Comparison of ENCODE assay signal across 8 cellular contexts in the genomic region with DNA sequence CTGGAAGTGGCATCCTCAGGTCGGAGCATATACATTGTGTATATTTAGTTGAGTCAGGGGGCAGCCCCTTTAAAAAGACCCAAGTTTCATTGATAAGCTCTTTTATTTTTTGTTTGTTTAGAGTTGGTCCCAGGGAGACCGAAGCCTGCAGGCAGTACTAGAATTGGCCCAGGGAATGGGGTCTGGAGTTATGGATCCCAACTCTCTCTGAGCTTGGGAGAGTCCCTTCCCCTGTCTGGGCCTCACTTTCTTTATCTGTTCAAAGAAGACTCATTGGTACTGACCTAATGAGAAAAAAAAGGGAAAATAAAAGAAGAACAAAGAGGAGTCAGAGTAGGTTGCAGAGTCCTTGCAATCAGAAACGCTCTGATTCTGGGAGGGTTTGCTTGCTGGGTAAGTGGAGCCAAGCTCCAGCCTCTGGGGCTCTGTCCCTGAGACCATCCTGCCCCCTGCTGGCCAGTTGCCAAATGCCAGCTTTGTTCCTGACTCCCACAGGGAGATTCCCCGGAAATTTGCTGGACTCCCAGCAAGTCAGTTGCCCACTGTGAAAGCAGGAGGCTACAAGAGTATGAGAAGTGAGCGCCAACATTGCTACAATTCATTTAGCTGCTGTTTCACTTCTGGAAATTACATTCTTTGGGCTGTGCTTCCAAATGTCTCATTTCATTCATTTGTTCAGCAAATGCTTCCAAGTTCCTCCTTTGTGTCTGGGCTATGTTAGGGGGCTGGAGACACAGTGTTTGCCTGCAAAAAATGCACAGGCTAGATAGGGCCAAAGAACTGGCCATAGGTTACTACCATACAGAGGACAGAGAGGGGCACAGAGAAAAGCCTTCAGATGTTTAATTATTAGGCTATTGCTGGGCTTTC.
DNase-seq lines count a peak whose midpoint lies in the region; ATAC-seq and TF ChIP-seq lines count a peak whose summit lies in the region.

No MANE protein-coding gene starts in this region.

- no peaks in the 10 kb centered on the region for H3K9me3 Mint-ChIP-seq in nephron

- no peaks in the 10 kb centered on the region for H3K36me3 ChIP-seq in stomach

- no peak overlapping the region for H3K4me3 Mint-ChIP-seq in nephron

- no peak for TF ChIP-seq POLR2A in stomach (IDR thresholded peaks at IDR 0.05)

- peaks cover 0 to 10% (median 0%) of the 10 kb centered on the region in 3 donors for H3K27me3 ChIP-seq in stomach

- H3K4me3 ChIP-seq in epithelial cell of esophagus (ENCODE audit: low read length) (no peak overlapping the region), stomach (no peak overlapping the region)

- no peaks in the 10 kb centered on the region for H3K36me3 Mint-ChIP-seq in nephron (ENCODE audit: low read depth)

- DNase-seq in Daoy (ENCODE audit: low read depth) (peak; percentile 87), NCI-H774 (lab: John Stamatoyannopoulos, UW) (peak; percentile 67), epithelial cell of esophagus (ENCODE audit: low read depth) (peak; percentile 76), stomach (peak; percentile 69)
- peak; percentile 85 for DNase-seq in activated CD8-positive, alpha-beta memory T cell treated with anti-CD3 and anti-CD28 coated beads for 24 hours

- no peak overlapping the region for H3K27ac Mint-ChIP-seq in nephron

- intact Hi-C loops in stomach (cut with DNase I; ENCODE audit: low total_unique reads) = no loop called here

- no peaks in the 10 kb centered on the region for H3K9me3 ChIP-seq in stomach

- no peak for TF ChIP-seq EP300 in stomach (IDR thresholded peaks at IDR 0.05)

- H3K27ac ChIP-seq in stomach = no peak overlapping the region

- peaks cover 9% of the 10 kb centered on the region for H3K27me3 Mint-ChIP-seq in nephron (ENCODE audit: low read depth)

- H3K4me1 Mint-ChIP-seq in nephron = no peaks in the 10 kb centered on the region

- 26 to 32% (median 29%) methylated on average over 5 of the region's 5 CpGs for WGBS in stomach, 5 donors

- H3K4me1 ChIP-seq in stomach = no peaks in the 10 kb centered on the region

- TF ChIP-seq CTCF in epithelial cell of esophagus (IDR thresholded peaks at IDR 0.05; ENCODE audit: insufficient read depth, low read depth, low read length, missing control alignments) (peak; percentile 75), nephron (IDR thresholded peaks at IDR 0.05; ENCODE audit: unreplicated experiment in 3 of 3) (peak; percentile 76 to 88 (median 80)), stomach (IDR thresholded peaks at IDR 0.05) (peak in 2 of 7 experiments; percentile 22 to 53)

- ATAC-seq in HG03095 (IDR thresholded peaks at IDR 0.05; ENCODE audit: unreplicated experiment) (peak; percentile 57), HG03039 (IDR thresholded peaks at IDR 0.05; ENCODE audit: unreplicated experiment) (no peak)
